In genomic region chr12:55818886-55819285, GRCh38 we compare ENCODE assay signal across 7 cellular contexts. TPM values are rescaled to one million over a fixed set of nuclear protein-coding genes. Genes with fewer than 3 reads are reported as not detected.
DNase-seq lines count a peak whose midpoint lies in the region; ATAC-seq and TF ChIP-seq lines count a peak whose summit lies in the region.

No MANE protein-coding gene starts in this region.

- H3K4me1 ChIP-seq in PC-3 (ENCODE audit: insufficient read depth, low read length) (peaks cover 21% of the 10 kb centered on the region), fibroblast of lung (ENCODE audit: control insufficient read depth, extremely low read depth, insufficient read depth, low read length) (peaks cover 3% of the 10 kb centered on the region)

- H3K4me3 ChIP-seq in GM06990 (replicated peaks; ENCODE audit: low read depth, low read length): peak overlapping the region; percentile 80
- H3K4me3 ChIP-seq in PC-3 (ENCODE audit: low read length): peak overlapping the region; percentile 82
- peak overlapping the region in 3 of 4 experiments; percentile 83 to 100 (median 97) for H3K4me3 ChIP-seq in fibroblast of lung (replicated peaks in 1 of 4; ENCODE audit: control extremely low read depth in 1 of 4, insufficient read depth in 1 of 4, low read depth in 3 of 4, low read length in 4 of 4)
- H3K4me3 ChIP-seq in skin epidermis: peak overlapping the region in 5 of 7 experiments; percentile 50 to 82 (median 67)

- H3K79me2 ChIP-seq in PC-3 (ENCODE audit: low read length): peaks cover 61% of the 10 kb centered on the region
- peaks cover 50% of the 10 kb centered on the region for H3K79me2 ChIP-seq in fibroblast of lung (ENCODE audit: control insufficient read depth, insufficient read depth, low read length)

- no peaks in the 10 kb centered on the region for H3F3A ChIP-seq in PC-3 (ENCODE audit: low read length, unreplicated experiment)

- no peak for ATAC-seq in PC-3
- no peak for ATAC-seq in GM18517 (IDR thresholded peaks at IDR 0.05; ENCODE audit: unreplicated experiment)

- H3K9me3 ChIP-seq in PC-3 (ENCODE audit: low read length) (no peaks in the 10 kb centered on the region), fibroblast of lung (ENCODE audit: control insufficient read depth, insufficient read depth, low read depth, low read length) (no peaks in the 10 kb centered on the region)

- CTCF ChIA-PET in PC-3 (lab: Charles Lee): interaction anchor here (0.7 to 1.9 kb wide), 2 partner anchors 81 to 121 kb away, joined by 3 to 8 read pairs; no protein-coding TSS in a partner anchor

- H4K20me1 ChIP-seq in PC-3 (ENCODE audit: low read length) (peaks cover 16% of the 10 kb centered on the region), fibroblast of lung (ENCODE audit: control insufficient read depth, extremely low read depth, insufficient read depth, low read length) (peaks cover under 1% of the 10 kb centered on the region)

- H2AFZ ChIP-seq in PC-3 (ENCODE audit: low read length): no peak overlapping the region
- H2AFZ ChIP-seq in fibroblast of lung (ENCODE audit: low read length): no peak overlapping the region

- POLR2A ChIA-PET in PC-3 (lab: Charles Lee; ENCODE audit: unreplicated experiment): no interaction called here

- H3K27ac ChIP-seq in PC-3 (ENCODE audit: low read length) (no peak overlapping the region), fibroblast of lung (ENCODE audit: insufficient read depth, low read length) (peak overlapping the region; percentile 85), skin epidermis (peak overlapping the region in 17 of 21 experiments; percentile 64 to 94 (median 81))

- no peaks in the 10 kb centered on the region for H3K9me2 ChIP-seq in PC-3 (replicated peaks; ENCODE audit: low read length)

- TF ChIP-seq CTCF in GM06990 (IDR thresholded peaks at IDR 0.05; ENCODE audit: insufficient read depth, low read length, poor library complexity, severe bottlenecking) (no peak), PC-3 (conservative IDR thresholded peaks at IDR 0.05; ENCODE audit: low read depth, low read length) (no peak), fibroblast of lung (conservative IDR thresholded peaks at IDR 0.05 in 1 of 2, IDR thresholded peaks at IDR 0.05 in 1 of 2; ENCODE audit: low read depth in 1 of 2, low read length in 2 of 2) (no peak)

- peak overlapping the region; percentile 80 for H3K4me2 ChIP-seq in PC-3 (ENCODE audit: low read length)
- H3K4me2 ChIP-seq in fibroblast of lung (ENCODE audit: extremely low read depth, insufficient read depth, low read length): peak overlapping the region; percentile 92

- H3K27me3 ChIP-seq in GM06990 (replicated peaks; ENCODE audit: control insufficient read depth, insufficient read depth, low read length): no peaks in the 10 kb centered on the region
- no peaks in the 10 kb centered on the region for H3K27me3 ChIP-seq in PC-3 (ENCODE audit: low read length)
- H3K27me3 ChIP-seq in fibroblast of lung (ENCODE audit: control insufficient read depth, insufficient read depth, low read length): no peaks in the 10 kb centered on the region

- intact Hi-C loops in PC-3 (cut with micrococcal nuclease): loop anchor here (5.0 kb wide), 1 partner anchor 77 kb away; the partner anchor contains the start of gene GDF11

- H3K36me3 ChIP-seq in GM06990 (ENCODE audit: control insufficient read depth, insufficient read depth, low read length) (peaks cover 16% of the 10 kb centered on the region), PC-3 (ENCODE audit: low read depth, low read length) (peaks cover 38% of the 10 kb centered on the region), fibroblast of lung (ENCODE audit: control insufficient read depth, insufficient read depth, low read length) (peaks cover 16% of the 10 kb centered on the region)

- peak overlapping the region; percentile 85 for H3K9ac ChIP-seq in PC-3 (ENCODE audit: low read length)
- H3K9ac ChIP-seq in fibroblast of lung (ENCODE audit: insufficient read depth, low read length): peak overlapping the region; percentile 72

- no TSS peak for BruUV-seq in PC-3 (replicated peaks; lab: Mats Ljungman, UMichigan)

- no peak for DNase-seq in GM06990 (ENCODE audit: extremely low read depth, insufficient read length)
- DNase-seq in PC-3: no peak
- DNase-seq in fibroblast of lung (ENCODE audit: low read depth in 2 of 2): peak; percentile 53 to 65
- no peak for DNase-seq in activated gamma-delta T cell (lab: John Stamatoyannopoulos, UW)
- DNase-seq in SHP77 (lab: John Stamatoyannopoulos, UW): no peak

RNA-seq across cellular contexts. Expression of gene ORMDL2, which starts 1.0 kb away (rescaled TPM):
- total RNA-seq in PC-3 (2014; rRNA removed): 19.2 and 30.6 TPM in 2 replicates
- total RNA-seq in fibroblast of lung: 15.7 and 26.9 TPM in 2 replicates
- polyA plus RNA-seq in fibroblast of lung: 54.5 and 60.6 TPM in 2 replicates
- 77.1 and 86.5 TPM in 2 replicates for polyA plus RNA-seq in fibroblast of lung (2012)
- polyA minus RNA-seq in fibroblast of lung (ENCODE audit: low replicate concordance): 126 and 177 TPM in 2 replicates

RNA-seq across cellular contexts. Expression of gene SARNP, which starts 1.4 kb away (rescaled TPM):
- total RNA-seq in PC-3 (2014; rRNA removed) (103 and 108 TPM in 2 replicates), fibroblast of lung (83.0 and 88.5 TPM in 2 replicates)
- polyA plus RNA-seq in fibroblast of lung: 172 and 183 TPM in 2 replicates
- 129 and 130 TPM in 2 replicates for polyA plus RNA-seq in fibroblast of lung (2012)
- polyA minus RNA-seq in fibroblast of lung (ENCODE audit: low replicate concordance): 4.5 and 10.6 TPM in 2 replicates

RNA-seq across cellular contexts. Expression of gene DNAJC14, which starts 10.5 kb away (rescaled TPM):
- total RNA-seq in PC-3 (2014; rRNA removed) (45.1 and 47.4 TPM in 2 replicates), fibroblast of lung (56.0 and 66.7 TPM in 2 replicates)
- 11.5 and 12.2 TPM in 2 replicates for polyA plus RNA-seq in fibroblast of lung
- polyA plus RNA-seq in fibroblast of lung (2012): 23.9 and 25.1 TPM in 2 replicates
- polyA minus RNA-seq in fibroblast of lung (ENCODE audit: low replicate concordance): 41.8 and 55.5 TPM in 2 replicates

RNA-seq across cellular contexts. Expression of gene MMP19, which starts 23.9 kb away (rescaled TPM):
- 0.04 and 0.17 TPM in 2 replicates for total RNA-seq in PC-3 (2014; rRNA removed)
- total RNA-seq in fibroblast of lung: 3.3 and 7.1 TPM in 2 replicates
- polyA plus RNA-seq in fibroblast of lung: 18.3 and 21.8 TPM in 2 replicates
- polyA plus RNA-seq in fibroblast of lung (2012): 16.5 and 17.7 TPM in 2 replicates
- 10.8 and 18.7 TPM in 2 replicates for polyA minus RNA-seq in fibroblast of lung (ENCODE audit: low replicate concordance)

Comparison
In these comparisons a context has a peak if more than half of its experiments do, and no peak if none do; other contexts are left out.
1. DNase-seq: peak in fibroblast of lung (2 of 2); none in GM06990 (single experiment), PC-3 (single experiment), activated gamma-delta T cell (single experiment) and SHP77 (0 of 2).
2. Peak in every context shown above with its lines, with median percentiles within 50 percentile points of each other: H3K4me3 ChIP-seq.